ENCODE assay signal across 22 cellular contexts in the genomic region with DNA sequence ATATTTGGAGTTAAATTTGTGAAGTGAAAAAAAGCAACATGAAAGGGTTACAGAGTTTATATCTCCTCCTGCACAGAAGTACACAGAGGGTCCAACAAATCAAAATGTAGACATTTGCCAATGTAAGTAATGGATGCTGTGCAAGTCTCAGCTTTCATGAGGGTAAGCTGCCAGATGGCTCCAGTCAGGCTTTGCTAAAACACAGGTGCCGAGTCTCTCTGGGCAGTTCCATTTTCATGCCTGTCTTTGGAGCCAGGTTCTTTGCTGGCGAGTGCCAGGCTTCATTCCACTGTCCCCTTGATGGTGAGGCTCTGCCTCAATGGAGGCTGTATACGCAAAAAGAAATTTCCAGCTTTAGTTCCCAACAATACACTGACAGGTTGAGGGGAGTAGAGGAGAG. TPM values are rescaled to one million over a fixed set of nuclear protein-coding genes. Genes with fewer than 3 reads are reported as not detected.
DNase-seq lines count a peak whose midpoint lies in the region; ATAC-seq and TF ChIP-seq lines count a peak whose summit lies in the region.
"Had no signal": no experiment of that assay in that cellular context is flagged by ENCODE, and none has a peak within 500 bp of the region (broad histone marks: within the 10 kb centered on the region; RNA-seq: fewer than 3 reads in every experiment).

No MANE protein-coding gene starts in this region.

- H3K9me3 Mint-ChIP-seq in nephron = no peaks in the 10 kb centered on the region
- H3K9me3 Mint-ChIP-seq: CD4-positive, alpha-beta T cell had no signal

- H3K27ac ChIP-seq in WERI-Rb-1 (no peak overlapping the region), lower lobe of right lung (no peak overlapping the region)
- H3K27ac ChIP-seq: 22Rv1, BLaER1, KMS-11 had no signal

- H3K4me3 Mint-ChIP-seq in nephron = no peak overlapping the region
- H3K4me3 Mint-ChIP-seq: CD4-positive, alpha-beta T cell; T-helper 17 cell had no signal

- H3K4me1 ChIP-seq in lower lobe of right lung = no peaks in the 10 kb centered on the region
- H3K4me1 ChIP-seq: BLaER1, Caco-2 had no signal

- no peak overlapping the region for H3K4me3 ChIP-seq in WERI-Rb-1 (ENCODE audit: low read depth, low read length)
- H3K4me3 ChIP-seq in lower lobe of right lung = no peak overlapping the region
- H3K4me3 ChIP-seq: BLaER1 had no signal

- H3K27me3 ChIP-seq in WERI-Rb-1 (ENCODE audit: insufficient read depth, low read depth, severe bottlenecking) = peaks cover 2% of the 10 kb centered on the region
- H3K27me3 ChIP-seq in lower lobe of right lung (ENCODE audit: low read depth) = no peaks in the 10 kb centered on the region
- H3K27me3 ChIP-seq: BLaER1 had no signal

- peak overlapping the region in 2 of 3 experiments; percentile 36 to 47 for H3K27ac Mint-ChIP-seq in nephron
- H3K27ac Mint-ChIP-seq: CD4-positive, alpha-beta T cell; T-helper 17 cell had no signal

- H3K4me1 Mint-ChIP-seq in nephron = peaks cover 27% of the 10 kb centered on the region
- H3K4me1 Mint-ChIP-seq: T-helper 17 cell had no signal

- TF ChIP-seq CTCF in WERI-Rb-1 (IDR thresholded peaks at IDR 0.05; ENCODE audit: low read depth, low read length) = no peak
- no peak for TF ChIP-seq CTCF in nephron (IDR thresholded peaks at IDR 0.05; ENCODE audit: unreplicated experiment in 3 of 3)
- no peak for TF ChIP-seq CTCF in lower lobe of right lung (IDR thresholded peaks at IDR 0.05)

- H3K9me3 ChIP-seq in WERI-Rb-1 (ENCODE audit: severe bottlenecking) = no peaks in the 10 kb centered on the region
- H3K9me3 ChIP-seq in lower lobe of right lung = no peaks in the 10 kb centered on the region
- H3K9me3 ChIP-seq: BLaER1, Caco-2 had no signal

- no peaks in the 10 kb centered on the region for H3K27me3 Mint-ChIP-seq in nephron (ENCODE audit: low read depth)
- H3K27me3 Mint-ChIP-seq: CD4-positive, alpha-beta T cell had no signal

- intact Hi-C loops in lower lobe of right lung (cut with DNase I) = no loop called here

- no peaks in the 10 kb centered on the region for H3K36me3 Mint-ChIP-seq in nephron (ENCODE audit: low read depth)

- ATAC-seq in lower lobe of right lung = no peak
- ATAC-seq in GM18909 (IDR thresholded peaks at IDR 0.05; ENCODE audit: poor library complexity, unreplicated experiment) = no peak
- ATAC-seq: Right ventricle myocardium inferior, T-helper 17 cell had no signal

- H3K36me3 ChIP-seq in WERI-Rb-1 (no peaks in the 10 kb centered on the region), lower lobe of right lung (no peaks in the 10 kb centered on the region)
- H3K36me3 ChIP-seq: BLaER1 had no signal

- peak; percentile 39 for DNase-seq in NCI-H1092 treated with DMSO at 0.1 percent for 48 hours (lab: John Stamatoyannopoulos, UW)
- DNase-seq in NCI-H1092 (lab: John Stamatoyannopoulos, UW) = no peak
- DNase-seq in NCI-H2171 (lab: John Stamatoyannopoulos, UW) = peak; percentile 63
- peak; percentile 19 for DNase-seq in WERI-Rb-1
- no peak for DNase-seq in lower lobe of right lung
- no peak for DNase-seq in MV-4-11 (lab: John Stamatoyannopoulos, UW)
- DNase-seq: ACHN; Caco-2; CD4-positive, alpha-beta T cell; GF-D8; IMR-90; NCI-H187; NCI-H2107; NCI-H748 treated with DMSO at 0.1 percent for 48 hours; SW 1271; T-helper 17 cell had no signal

RNA-seq across cellular contexts. Expression of a gene that starts 28.0 kb away (rescaled TPM):
- total RNA-seq in lower lobe of right lung = 18.8 TPM

Comparison
In these comparisons a context has a peak if more than half of its experiments do, and no peak if none do; other contexts are left out.
1. DNase-seq: peak in NCI-H1092 treated with DMSO at 0.1 percent for 48 hours (single experiment), NCI-H2171 (single experiment) and WERI-Rb-1 (single experiment); none in NCI-H1092 (single experiment), lower lobe of right lung (single experiment) and MV-4-11 (single experiment).